ENCODE assay signal across 8 cellular contexts in the genomic region with DNA sequence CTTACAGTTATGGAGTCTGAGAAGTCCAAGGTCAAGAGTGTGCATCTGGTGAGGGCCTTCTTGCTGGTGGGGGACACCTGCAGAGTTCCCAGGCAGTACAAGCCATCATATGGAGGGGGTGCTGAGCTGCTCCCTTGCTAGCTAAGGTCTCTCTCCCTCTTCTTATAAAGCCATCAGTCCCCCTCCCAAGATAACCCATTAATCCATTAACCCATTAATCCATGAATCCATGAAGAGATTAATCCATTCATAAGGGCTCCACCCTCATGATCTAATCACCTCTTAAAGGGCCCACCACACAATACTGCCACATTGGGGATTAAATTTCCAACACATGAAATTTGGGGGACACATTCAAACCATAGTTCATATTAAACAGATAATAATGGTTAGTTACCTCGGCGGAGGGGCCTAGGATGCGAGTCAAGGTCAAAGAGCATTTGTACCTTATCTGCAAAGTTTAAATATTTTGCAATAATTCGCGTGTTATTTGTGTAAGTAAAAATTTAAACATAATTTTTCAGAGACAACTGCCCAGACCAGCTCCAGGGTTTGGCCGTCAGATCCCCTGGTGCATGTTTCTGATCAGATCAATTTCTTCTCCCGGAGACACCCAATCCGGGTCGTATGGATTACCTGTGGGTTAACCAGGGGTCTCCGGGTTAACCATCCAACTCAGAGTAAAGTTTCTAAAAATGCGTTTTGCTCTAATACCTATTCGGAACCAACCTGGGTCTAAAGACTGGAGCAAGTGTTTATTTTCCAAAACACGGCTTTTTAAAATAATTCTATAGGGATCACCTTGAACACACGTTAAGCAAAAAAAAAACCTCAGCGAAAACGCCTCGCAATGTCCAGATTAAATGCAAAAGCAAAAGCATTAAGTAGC. TPM values are rescaled to one million over a fixed set of nuclear protein-coding genes. Genes with fewer than 3 reads are reported as not detected.
DNase-seq lines count a peak whose midpoint lies in the region; ATAC-seq, FAIRE-seq and TF ChIP-seq lines count a peak whose summit lies in the region.

No MANE protein-coding gene starts in this region.

- intact Hi-C loops in heart left ventricle (cut with DNase I): loop anchor here in 9 of 10 donors (1.0 to 10.0 kb wide), 13 partner anchors 52 to 342 kb away; partner anchors contain the start of genes EEF2K (in 6 of the 9), PDZD9 (in 6 of the 9), MOSMO (in 4 of the 9) and UQCRC2 (in 2 of the 9)
- intact Hi-C loops in Right ventricle myocardium superior (cut with DNase I): loop anchor here (1.0 to 10.0 kb wide), 2 partner anchors 101 to 302 kb away; no protein-coding TSS in a partner anchor
- intact Hi-C loops in natural killer cell (cut with micrococcal nuclease): loop anchor here (1.0 to 10.0 kb wide), 8 partner anchors 52 to 697 kb away; partner anchors contain the start of genes EEF2K, METTL9 and PDZD9

- peak overlapping the region; percentile 71 for H2AFZ ChIP-seq in OCI-LY3 (ENCODE audit: low read depth, low read length)

- H3K9me3 Mint-ChIP-seq in natural killer cell: no peaks in the 10 kb centered on the region

- no peak for DNase-seq in heart left ventricle
- no peak for DNase-seq in Right ventricle myocardium superior
- DNase-seq in effector CD8-positive, alpha-beta T cell (lab: John Stamatoyannopoulos, UW): peak; percentile 12
- no peak for DNase-seq in natural killer cell
- DNase-seq in urothelium cell line (ENCODE audit: low spot score): no peak
- no peak for DNase-seq in medulla oblongata (ENCODE audit: extremely low spot score)

- TF ChIP-seq CTCF in heart left ventricle (IDR thresholded peaks at IDR 0.05) (peak in 1 of 12 donors; percentile 7), OCI-LY3 (IDR thresholded peaks at IDR 0.05; ENCODE audit: low read depth, low read length) (no peak), natural killer cell (IDR thresholded peaks at IDR 0.05) (no peak)

- peaks cover 43% of the 10 kb centered on the region for H3K79me2 ChIP-seq in OCI-LY3 (ENCODE audit: low read length)

- H3K36me3 ChIP-seq in heart left ventricle: peaks cover 0 to 3% (median 0%) of the 10 kb centered on the region in 9 donors
- H3K36me3 ChIP-seq in OCI-LY3 (replicated peaks; ENCODE audit: low read depth, low read length): no peaks in the 10 kb centered on the region

- peak overlapping the region; percentile 95 for H3K4me3 Mint-ChIP-seq in natural killer cell

- no peaks in the 10 kb centered on the region for H3K36me3 Mint-ChIP-seq in natural killer cell

- FAIRE-seq in urothelium cell line (lab: Jason Lieb, UNC): no peak

- H3K27me3 Mint-ChIP-seq in natural killer cell (ENCODE audit: low read depth in 2 of 2): no peaks in the 10 kb centered on the region

- no peaks in the 10 kb centered on the region for H3K27me3 ChIP-seq in heart left ventricle
- H3K27me3 ChIP-seq in OCI-LY3 (ENCODE audit: low read depth, low read length): no peaks in the 10 kb centered on the region

- H3K27ac ChIP-seq in heart left ventricle (peak overlapping the region in 7 of 12 donors; percentile 26 to 94 (median 48)), OCI-LY3 (ENCODE audit: low read length) (no peak overlapping the region)

- peak overlapping the region; percentile 49 for H3K9ac ChIP-seq in OCI-LY3 (ENCODE audit: low read length)

- ATAC-seq in heart left ventricle: peak in 1 of 4 donors; percentile 2
- no peak for ATAC-seq in Right ventricle myocardium superior (ENCODE audit: poor library complexity)
- ATAC-seq in natural killer cell: no peak
- no peak for ATAC-seq in HG03469 (IDR thresholded peaks at IDR 0.05; ENCODE audit: unreplicated experiment)

- H3K27ac Mint-ChIP-seq in natural killer cell: peak overlapping the region; percentile 92 to 98

- no peak for TF ChIP-seq POLR2A in heart left ventricle (IDR thresholded peaks at IDR 0.05)

- peaks cover 48 to 49% of the 10 kb centered on the region in 2 donors for H3K4me1 Mint-ChIP-seq in natural killer cell

- peaks cover 33% of the 10 kb centered on the region for H4K20me1 ChIP-seq in OCI-LY3 (ENCODE audit: insufficient read depth, low read length)

- peak overlapping the region; percentile 27 to 97 (median 78) for H3K4me3 ChIP-seq in heart left ventricle
- peak overlapping the region; percentile 99 for H3K4me3 ChIP-seq in OCI-LY3 (ENCODE audit: low read length)

- no peaks in the 10 kb centered on the region for H3K9me3 ChIP-seq in heart left ventricle
- H3K9me3 ChIP-seq in OCI-LY3 (ENCODE audit: insufficient read depth, low read length): no peaks in the 10 kb centered on the region

- H3K4me2 ChIP-seq in OCI-LY3 (ENCODE audit: low read length): peak overlapping the region; percentile 76

- 3 to 7% (median 5%) methylated on average over 17 of the region's 17 CpGs for WGBS in heart left ventricle, 4 donors

- H3K4me1 ChIP-seq in heart left ventricle (peaks cover 0 to 33% (median 14%) of the 10 kb centered on the region in 12 donors), OCI-LY3 (ENCODE audit: low read length) (peaks cover 12% of the 10 kb centered on the region)

RNA-seq across cellular contexts. Expression of gene POLR3E, which starts 0.7 kb away (rescaled TPM):
- 10 to 100 TPM; 27.7 to 72.6 (median 31.3) TPM for total RNA-seq in heart left ventricle
- polyA plus RNA-seq in heart left ventricle: 10 to 100 TPM; 15.2 to 36.0 TPM
- 34.8 TPM for total RNA-seq in Right ventricle myocardium superior
- total RNA-seq in natural killer cell: 100 to 1,000 TPM in 2 of 3 donors, 10 to 100 TPM in 1; 95.0 to 116 (median 104) TPM
